In the genomic region with DNA sequence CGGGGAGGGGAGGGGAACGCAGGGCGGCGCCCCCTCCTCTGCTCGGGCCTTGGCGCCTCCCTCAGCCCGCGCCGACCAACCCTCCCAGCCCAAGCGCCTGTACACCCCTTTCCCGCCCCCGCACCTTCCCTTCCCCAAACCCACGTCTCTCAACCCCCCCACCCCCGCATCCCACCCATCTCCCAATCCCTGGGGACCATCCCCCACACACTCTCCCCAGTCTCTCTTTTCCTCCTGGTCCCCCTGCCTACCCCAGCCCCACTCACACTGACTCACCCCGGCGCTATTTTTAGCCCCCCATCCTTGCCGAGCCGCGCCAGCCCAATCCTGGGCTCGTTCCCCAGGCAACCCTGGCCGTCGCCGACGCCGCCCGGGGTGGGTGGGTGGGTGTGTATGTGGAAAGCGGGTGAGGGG, we compare ENCODE assay signal across 6 cellular contexts. TPM values are rescaled to one million over a fixed set of nuclear protein-coding genes. Genes with fewer than 3 reads are reported as not detected.
DNase-seq lines count a peak whose midpoint lies in the region; ATAC-seq and TF ChIP-seq lines count a peak whose summit lies in the region.

No MANE protein-coding gene starts in this region.

- H3K9me3 ChIP-seq in psoas muscle: no peaks in the 10 kb centered on the region

- peaks cover 0 to 7% of the 10 kb centered on the region in 2 donors for H3K36me3 ChIP-seq in psoas muscle (ENCODE audit: insufficient read depth in 1 of 2, low read depth in 1 of 2)

- no peaks in the 10 kb centered on the region for H3K27me3 Mint-ChIP-seq in activated T-cell treated with anti-CD3 and anti-CD28 coated beads, Interleukin-2, amount 50 U/mL, for 4 hours (ENCODE audit: low read depth)
- H3K27me3 Mint-ChIP-seq in effector memory CD8-positive, alpha-beta T cell: no peaks in the 10 kb centered on the region

- peak overlapping the region; percentile 77 for H3K4me3 ChIP-seq in psoas muscle

- peak overlapping the region in 1 of 2 donors; percentile 91 for H3K27ac Mint-ChIP-seq in effector memory CD8-positive, alpha-beta T cell

- no peaks in the 10 kb centered on the region for H3K27me3 ChIP-seq in psoas muscle (ENCODE audit: insufficient read depth in 3 of 3, low read length in 2 of 3)

- H3K4me1 ChIP-seq in psoas muscle: peaks cover 71% of the 10 kb centered on the region

- peak overlapping the region; percentile 65 for H3K4me3 Mint-ChIP-seq in activated T-cell treated with anti-CD3 and anti-CD28 coated beads, Interleukin-2, amount 50 U/mL, for 4 hours
- H3K4me3 Mint-ChIP-seq in effector memory CD8-positive, alpha-beta T cell: peak overlapping the region; percentile 65 to 85

- H3K4me1 Mint-ChIP-seq in activated T-cell treated with anti-CD3 and anti-CD28 coated beads, Interleukin-2, amount 50 U/mL, for 4 hours (ENCODE audit: low read depth): peaks cover 58% of the 10 kb centered on the region
- peaks cover 44 to 47% of the 10 kb centered on the region in 2 donors for H3K4me1 Mint-ChIP-seq in effector memory CD8-positive, alpha-beta T cell (ENCODE audit: low read depth in 2 of 2)

- H3K9me3 Mint-ChIP-seq in activated T-cell treated with anti-CD3 and anti-CD28 coated beads, Interleukin-2, amount 50 U/mL, for 4 hours: no peaks in the 10 kb centered on the region
- no peaks in the 10 kb centered on the region for H3K9me3 Mint-ChIP-seq in effector memory CD8-positive, alpha-beta T cell

- ATAC-seq in activated T-cell treated with anti-CD3 and anti-CD28 coated beads, Interleukin-2, amount 50 U/mL, for 4 hours: no peak
- no peak for ATAC-seq in effector memory CD8-positive, alpha-beta T cell (replicated peaks)
- peak; percentile 38 to 59 (median 47) for ATAC-seq in psoas muscle
- no peak for ATAC-seq in HG03432 (IDR thresholded peaks at IDR 0.05; ENCODE audit: unreplicated experiment)
- no peak for ATAC-seq in HG03469 (IDR thresholded peaks at IDR 0.05; ENCODE audit: unreplicated experiment)

- DNase-seq in activated T-cell treated with anti-CD3 and anti-CD28 coated beads, Interleukin-2, amount 50 U/mL, for 4 hours: no peak
- no peak for DNase-seq in activated T-cell treated with anti-CD3 and anti-CD28 coated beads for 4 hours
- no peak for DNase-seq in effector memory CD8-positive, alpha-beta T cell
- DNase-seq in psoas muscle: peak; percentile 73 to 78

- H3K27ac ChIP-seq in psoas muscle: peak overlapping the region; percentile 91

- intact Hi-C loops in psoas muscle (cut with DNase I): no loop called here

- no peak for TF ChIP-seq CTCF in psoas muscle (IDR thresholded peaks at IDR 0.05)

- 0 to 2% (median 1%) methylated on average over 11 to 26 of the region's 27 CpGs for WGBS in psoas muscle, 3 donors

- no peaks in the 10 kb centered on the region for H3K36me3 Mint-ChIP-seq in activated T-cell treated with anti-CD3 and anti-CD28 coated beads, Interleukin-2, amount 50 U/mL, for 4 hours (ENCODE audit: insufficient read depth)
- H3K36me3 Mint-ChIP-seq in effector memory CD8-positive, alpha-beta T cell (ENCODE audit: insufficient read depth): peaks cover 36% of the 10 kb centered on the region

RNA-seq across cellular contexts. Expression of a gene that starts 11.7 kb away (rescaled TPM):
- total RNA-seq in activated T-cell treated with anti-CD3 and anti-CD28 coated beads, Interleukin-2, amount 50 U/mL, for 4 hours: 10 to 100 TPM; 54.9 to 67.3 (median 64.1) TPM
- total RNA-seq in psoas muscle: 10 to 100 TPM; 28.8 to 55.0 (median 44.2) TPM
- 10 to 100 TPM; 17.1 to 39.3 (median 18.1) TPM for polyA plus RNA-seq in psoas muscle

RNA-seq across cellular contexts. Expression of a gene that starts 21.2 kb away (rescaled TPM):
- total RNA-seq in activated T-cell treated with anti-CD3 and anti-CD28 coated beads, Interleukin-2, amount 50 U/mL, for 4 hours: 1 to 10 TPM in 2 of 3 donors, under 1 TPM in 1; 0.58 to 1.5 (median 1.3) TPM
- total RNA-seq in psoas muscle: under 1 TPM in 2 of 4 donors, not detected in 2; 0.19 to 0.51 TPM
- polyA plus RNA-seq in psoas muscle: under 1 TPM; 0.17 to 0.73 (median 0.60) TPM

RNA-seq across cellular contexts. Expression of a gene that starts 21.7 kb away (rescaled TPM):
- 10 to 100 TPM; 55.2 to 67.8 (median 60.0) TPM for total RNA-seq in activated T-cell treated with anti-CD3 and anti-CD28 coated beads, Interleukin-2, amount 50 U/mL, for 4 hours
- 1 to 10 TPM; 4.0 to 7.4 (median 6.4) TPM for total RNA-seq in psoas muscle
- polyA plus RNA-seq in psoas muscle: 10 to 100 TPM; 12.8 to 17.1 (median 14.8) TPM

RNA-seq across cellular contexts. Expression of a gene that starts 25.8 kb away (rescaled TPM):
- 10 to 100 TPM; 86.2 to 95.4 (median 89.1) TPM for total RNA-seq in activated T-cell treated with anti-CD3 and anti-CD28 coated beads, Interleukin-2, amount 50 U/mL, for 4 hours
- total RNA-seq in psoas muscle: 10 to 100 TPM; 10.0 to 13.5 (median 11.8) TPM
- 10 to 100 TPM in 2 of 3 donors, 1 to 10 TPM in 1; 7.1 to 11.7 (median 11.4) TPM for polyA plus RNA-seq in psoas muscle

RNA-seq across cellular contexts. Expression of a gene that starts 32.3 kb away (rescaled TPM):
- total RNA-seq in activated T-cell treated with anti-CD3 and anti-CD28 coated beads, Interleukin-2, amount 50 U/mL, for 4 hours: not detected
- total RNA-seq in psoas muscle: 1 to 10 TPM in 1 of 4 donors, under 1 TPM in 2, not detected in 1; 0.50 to 1.1 (median 0.52) TPM
- polyA plus RNA-seq in psoas muscle: 1 to 10 TPM in 1 of 3 donors, under 1 TPM in 2; 0.21 to 2.5 (median 0.57) TPM

Comparison
In these comparisons a context has a peak if more than half of its experiments do, and no peak if none do; other contexts are left out.
1. ATAC-seq: peak in psoas muscle (4 of 4); none in activated T-cell treated with anti-CD3 and anti-CD28 coated beads, Interleukin-2, amount 50 U/mL, for 4 hours (0 of 2), effector memory CD8-positive, alpha-beta T cell (single experiment), HG03432 (single experiment) and HG03469 (single experiment).
2. DNase-seq: peak in psoas muscle (2 of 2); none in activated T-cell treated with anti-CD3 and anti-CD28 coated beads, Interleukin-2, amount 50 U/mL, for 4 hours (single experiment), activated T-cell treated with anti-CD3 and anti-CD28 coated beads for 4 hours (single experiment) and effector memory CD8-positive, alpha-beta T cell (0 of 3).
3. RNA of a gene that starts 21.7 kb away (total RNA-seq): 55.2 to 67.8 TPM in activated T-cell treated with anti-CD3 and anti-CD28 coated beads, Interleukin-2, amount 50 U/mL, for 4 hours; 4.0 to 7.4 TPM in psoas muscle; every median in the first group is over 4 times any median in the second.